Comparison of ENCODE assay signal across 1 cellular context in the genomic region with DNA sequence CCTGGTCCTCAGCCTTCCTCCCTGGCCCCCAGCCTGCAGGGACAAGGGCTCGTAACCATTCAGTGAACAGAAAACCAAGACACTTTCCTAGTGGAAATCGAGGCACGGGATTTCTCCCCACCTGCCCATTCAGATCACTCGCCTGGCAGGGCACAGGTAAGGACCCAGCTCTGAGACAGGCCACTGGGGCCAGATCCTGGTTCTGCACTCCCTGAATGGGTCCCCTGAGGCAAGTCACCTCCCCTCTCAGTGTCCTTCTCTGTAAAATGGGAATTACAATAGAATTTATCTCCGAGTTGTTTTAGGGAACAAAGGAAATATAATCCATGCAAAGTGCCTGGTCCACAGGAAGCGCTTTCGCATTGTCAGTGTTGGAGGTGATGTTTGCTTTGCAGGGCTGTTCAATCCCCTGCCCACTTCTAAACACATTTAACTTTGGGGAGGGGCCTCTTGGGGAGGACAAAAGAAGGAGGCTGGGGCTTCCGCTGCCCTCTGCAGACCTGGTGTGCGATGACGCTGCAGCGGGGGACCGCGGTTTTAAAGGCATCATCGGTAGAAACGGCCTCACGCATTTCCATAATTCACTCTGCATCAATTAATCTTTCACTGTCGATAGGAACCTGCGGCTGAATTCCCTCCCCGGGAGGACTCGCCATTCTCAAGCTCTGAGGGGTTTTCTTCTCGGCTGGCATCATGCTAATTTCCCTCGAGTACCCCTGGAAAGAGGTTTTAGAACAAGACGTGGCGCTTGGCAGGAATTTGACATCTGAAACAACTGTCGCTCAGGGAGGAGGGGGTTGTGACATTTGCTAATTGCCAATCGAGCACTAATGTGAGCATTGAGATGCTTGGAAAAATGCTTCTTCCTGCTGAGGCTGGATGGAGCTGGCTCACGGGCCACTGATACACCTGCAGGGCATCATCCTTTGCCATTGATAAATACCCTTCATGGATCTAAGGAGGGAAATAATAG.
TF ChIP-seq lines count a peak whose summit lies in the region.

No MANE protein-coding gene starts in this region.

TF ChIP-seq in H1, 55 proteins besides CTCF, POLR2A, EP300 and RAD21:
- TF ChIP-seq CREB1 (IDR thresholded peaks at IDR 0.05) (peak; percentile 61), SIX5 (IDR thresholded peaks at IDR 0.05; ENCODE audit: low read depth, low read length) (no peak)
